ENCODE assay signal across 1 cellular context in genomic region chr3:39383190-39383912, GRCh38.
TF ChIP-seq lines count a peak whose summit lies in the region.

TSS of gene SLC25A38 (plus strand) at chr3:39383370. CDS start at chr3:39383725, 355 bp downstream.

TF ChIP-seq in HepG2, 621 proteins besides CTCF, POLR2A, EP300 and RAD21 (continued from another document and continues in another):
- TF ChIP-seq ARID5B (CRISPR knock-in tag; IDR thresholded peaks at IDR 0.05) (0 out of 2 replicates have a peak, but pooled peaks have one; percentile 13), HINFP (CRISPR knock-in tag; IDR thresholded peaks at IDR 0.05; ENCODE audit: low read depth) (0 out of 2 replicates have a peak, but pooled peaks have one; percentile 64), CSRNP1 (CRISPR knock-in tag; IDR thresholded peaks at IDR 0.05) (0 out of 2 replicates have a peak, but pooled peaks have one; percentile 2), NKX3-1 (CRISPR knock-in tag; IDR thresholded peaks at IDR 0.05) (peak; percentile 59; the same call in 1 of the 2 replicates), ZSCAN31 (CRISPR knock-in tag; IDR thresholded peaks at IDR 0.05; ENCODE audit: low read depth) (no peak), ZNF20 (CRISPR knock-in tag; IDR thresholded peaks at IDR 0.05) (no peak), PBX3 (CRISPR knock-in tag; IDR thresholded peaks at IDR 0.05; ENCODE audit: borderline replicate concordance) (no peak), ZUFSP (CRISPR knock-in tag; IDR thresholded peaks at IDR 0.05; ENCODE audit: borderline replicate concordance) (no peak), ZNF121 (CRISPR knock-in tag; IDR thresholded peaks at IDR 0.05) (no peak), SP4 (CRISPR knock-in tag; IDR thresholded peaks at IDR 0.05) (no peak), CBX2 (IDR thresholded peaks at IDR 0.05; ENCODE audit: low read depth, low read length) (no peak), CBX2 (CRISPR knock-in tag; IDR thresholded peaks at IDR 0.05; ENCODE audit: low read depth) (no peak), ATAD3A (CRISPR knock-in tag; IDR thresholded peaks at IDR 0.05) (no peak), REST (IDR thresholded peaks at IDR 0.05; ENCODE audit: borderline replicate concordance in 1 of 2, low read depth in 1 of 2, low read length in 2 of 2) (0 out of 4 replicates have a peak, but pooled peaks of 1 of the 2 experiments have one; percentile 18), U2AF1 (optimal IDR thresholded peaks at IDR 0.05; ENCODE audit: low read depth, low read length) (no peak), ZNF772 (CRISPR knock-in tag; IDR thresholded peaks at IDR 0.05) (peak; percentile 80), KLF6 (CRISPR knock-in tag; IDR thresholded peaks at IDR 0.05) (no peak), ZKSCAN1 (IDR thresholded peaks at IDR 0.05; ENCODE audit: low read length) (no peak), ZNF746 (CRISPR knock-in tag; IDR thresholded peaks at IDR 0.05) (no peak), ZNF224 (CRISPR knock-in tag; IDR thresholded peaks at IDR 0.05) (0 out of 2 replicates have a peak, but pooled peaks have one; percentile 29), ZNF501 (CRISPR knock-in tag; IDR thresholded peaks at IDR 0.05) (peak; percentile 81), TAF15 (IDR thresholded peaks at IDR 0.05; ENCODE audit: low read depth, low read length, poor library complexity, severe bottlenecking) (no peak), NFAT5 (CRISPR knock-in tag; IDR thresholded peaks at IDR 0.05) (no peak), SMAD1 (CRISPR knock-in tag; IDR thresholded peaks at IDR 0.05; ENCODE audit: borderline replicate concordance, low read depth) (no peak), ZSCAN29 (CRISPR knock-in tag; conservative IDR thresholded peaks at IDR 0.05) (no peak), NAIF1 (CRISPR knock-in tag; IDR thresholded peaks at IDR 0.05; ENCODE audit: borderline replicate concordance) (peak; percentile 81), IKZF1 (IDR thresholded peaks at IDR 0.05) (no peak), TFE3 (CRISPR knock-in tag; IDR thresholded peaks at IDR 0.05) (peak; percentile 90), ZBTB43 (CRISPR knock-in tag; conservative IDR thresholded peaks at IDR 0.05) (no peak), PCBP2 (optimal IDR thresholded peaks at IDR 0.05; ENCODE audit: low read depth, low read length, poor library complexity, severe bottlenecking) (no peak), SIN3B (IDR thresholded peaks at IDR 0.05; ENCODE audit: low read length) (no peak)
